24 cellular contexts compared by ENCODE assay signal in the genomic region with DNA sequence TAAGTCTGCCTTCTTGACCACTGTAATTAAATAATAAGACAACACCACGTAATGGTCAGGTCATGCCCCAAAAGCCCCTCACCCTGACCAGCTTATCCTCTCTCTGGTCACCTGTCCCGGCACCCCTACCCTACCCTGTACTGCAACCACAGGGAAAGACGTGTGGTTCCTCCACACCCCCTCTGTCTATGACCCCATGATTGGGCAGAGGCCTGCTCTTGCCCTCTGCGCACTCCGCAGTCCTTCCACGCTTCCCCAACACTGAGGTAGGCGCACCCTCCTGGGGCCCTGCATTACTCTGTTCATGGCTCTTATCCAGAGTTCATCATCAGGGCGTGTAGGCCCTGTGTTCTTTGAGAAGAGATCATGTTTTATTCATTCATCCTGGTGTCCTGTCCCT. TPM values are rescaled to one million over a fixed set of nuclear protein-coding genes. Genes with fewer than 3 reads are reported as not detected.
DNase-seq lines count a peak whose midpoint lies in the region; ATAC-seq and TF ChIP-seq lines count a peak whose summit lies in the region.
"Had no signal": no experiment of that assay in that cellular context is flagged by ENCODE, and none has a peak within 500 bp of the region (broad histone marks: within the 10 kb centered on the region; RNA-seq: fewer than 3 reads in every experiment).

No MANE protein-coding gene starts in this region.

- 75 to 82% methylated on average over 8 of the region's 8 CpGs for WGBS in sigmoid colon, 2 donors

- no peaks in the 10 kb centered on the region for H3K9me3 ChIP-seq in left ventricle myocardium inferior (replicated peaks)
- H3K9me3 ChIP-seq in sigmoid colon: no peaks in the 10 kb centered on the region

- ATAC-seq in Right ventricle myocardium superior (ENCODE audit: poor library complexity) (no peak), HG02938 (IDR thresholded peaks at IDR 0.05; ENCODE audit: unreplicated experiment) (no peak), GM19455 (IDR thresholded peaks at IDR 0.05; ENCODE audit: unreplicated experiment) (no peak)
- ATAC-seq: activated CD8-positive, alpha-beta memory T cell treated with anti-CD3 and anti-CD28 coated beads, Interleukin-2, amount 10 ng/mL, durations not matched to agents 7 days and 5 days; activated T-helper 17 cell treated with anti-CD3 and anti-CD28 coated beads, Interleukin-2, amount 50 U/mL, for 72 hours; esophagus mucosa; naive thymus-derived CD8-positive, alpha-beta T cell had no signal

- no peak for TF ChIP-seq EP300 in sigmoid colon (IDR thresholded peaks at IDR 0.05)

- H3K4me1 ChIP-seq in left ventricle myocardium inferior (peaks cover 100% of the 10 kb centered on the region), sigmoid colon (peaks cover 0 to 99% (median 88%) of the 10 kb centered on the region in 4 donors)

- H3K4me3 ChIP-seq in left ventricle myocardium inferior: no peak overlapping the region
- H3K4me3 ChIP-seq in sigmoid colon: no peak overlapping the region
- H3K4me3 ChIP-seq: lung had no signal

- H3K36me3 ChIP-seq in left ventricle myocardium inferior: no peaks in the 10 kb centered on the region
- H3K36me3 ChIP-seq in sigmoid colon: no peaks in the 10 kb centered on the region

- no peak for TF ChIP-seq POLR2A in sigmoid colon (IDR thresholded peaks at IDR 0.05)

- TF ChIP-seq CTCF in left ventricle myocardium inferior (IDR thresholded peaks at IDR 0.05; ENCODE audit: borderline replicate concordance) (no peak), sigmoid colon (IDR thresholded peaks at IDR 0.05) (no peak)

- intact Hi-C loops in left ventricle myocardium inferior (cut with micrococcal nuclease) (no loop called here), Right ventricle myocardium superior (cut with DNase I) (no loop called here), sigmoid colon (cut with DNase I) (loop anchor here (2.0 kb wide), 1 partner anchor 32 kb away; no protein-coding TSS in a partner anchor)

- H3K27ac ChIP-seq in left ventricle myocardium inferior (replicated peaks) (peak overlapping the region; percentile 64), sigmoid colon (peak overlapping the region; percentile 87 to 95 (median 94))
- H3K27ac ChIP-seq: C4-2B had no signal

- H3K27me3 ChIP-seq in left ventricle myocardium inferior (ENCODE audit: low read depth) (no peaks in the 10 kb centered on the region), sigmoid colon (no peaks in the 10 kb centered on the region)

- no peak for DNase-seq in left ventricle myocardium inferior
- DNase-seq in Right ventricle myocardium superior: no peak
- peak; percentile 57 for DNase-seq in mesenteric fat pad (ENCODE audit: low spot score)
- peak; percentile 61 for DNase-seq in sigmoid colon
- DNase-seq in NCI-H1105 treated with DMSO at 0.1 percent for 48 hours (lab: John Stamatoyannopoulos, UW): no peak
- no peak for DNase-seq in cerebellar nuclear complex (lab: John Stamatoyannopoulos, UW)
- DNase-seq: ACHN; activated CD4-positive, alpha-beta T cell treated with anti-CD3 and anti-CD28 coated beads for 48 hours; activated CD8-positive, alpha-beta memory T cell treated with anti-CD3 and anti-CD28 coated beads, Interleukin-2, amount 10 ng/mL, durations not matched to agents 7 days and 5 days; effector CD8-positive, alpha-beta T cell; immature natural killer cell; naive thymus-derived CD8-positive, alpha-beta T cell; NCI-H1092; NCI-H2029 treated with DMSO at 0.1 percent for 48 hours; NCI-H446; NK-92 treated with Interleukin-12 subunit alpha and Interleukin-12 subunit beta, amount 100 ng/mL, for 24 hours; stimulated activated CD4-positive, alpha-beta T cell treated with anti-CD3 and anti-CD28 coated beads, Interleukin-15, amount 100 ng/mL, for 24 hours; SW 1271 had no signal

RNA-seq across cellular contexts. Expression of gene MGLL, which starts 33.9 kb away (rescaled TPM):
- total RNA-seq in left ventricle myocardium inferior: 67.0 TPM
- 83.5 TPM for total RNA-seq in Right ventricle myocardium superior
- total RNA-seq in mesenteric fat pad: 301 TPM
- 10 to 100 TPM; 24.7 to 46.8 (median 35.5) TPM for total RNA-seq in sigmoid colon
- polyA plus RNA-seq in sigmoid colon: 100 to 1,000 TPM; 110 to 220 (median 142) TPM

Comparison
In these comparisons a context has a peak if more than half of its experiments do, and no peak if none do; other contexts are left out.
1. DNase-seq: peak in mesenteric fat pad (single experiment) and sigmoid colon (single experiment); none in left ventricle myocardium inferior (single experiment), Right ventricle myocardium superior (single experiment), NCI-H1105 treated with DMSO at 0.1 percent for 48 hours (single experiment) and cerebellar nuclear complex (0 of 2).